Comparison of ENCODE assay signal across 1 cellular context in genomic region chr6:161111256-161111655, GRCh38.
TF ChIP-seq lines count a peak whose summit lies in the region.

No MANE protein-coding gene starts in this region.

TF ChIP-seq in HepG2, 621 proteins besides CTCF, POLR2A, EP300 and RAD21 (continued from another document):
- TF ChIP-seq GABPA (IDR thresholded peaks at IDR 0.05; ENCODE audit: low read depth, low read length) (no peak), GABPA (CRISPR knock-in tag; IDR thresholded peaks at IDR 0.05; ENCODE audit: low read depth) (no peak), NFYB (CRISPR knock-in tag; IDR thresholded peaks at IDR 0.05) (no peak), ZNF780A (CRISPR knock-in tag; IDR thresholded peaks at IDR 0.05) (no peak), ZNF670 (CRISPR knock-in tag; IDR thresholded peaks at IDR 0.05; ENCODE audit: borderline replicate concordance) (no peak), ZNF564 (CRISPR knock-in tag; IDR thresholded peaks at IDR 0.05) (no peak), ZNF605 (CRISPR knock-in tag; IDR thresholded peaks at IDR 0.05) (no peak), ZNF569 (CRISPR knock-in tag; IDR thresholded peaks at IDR 0.05; ENCODE audit: borderline replicate concordance) (no peak)
TF ChIP-seq in HepG2: peak in this region for 0.
